ENCODE assay signal across 18 cellular contexts in genomic region chr4:86771141-86771540, GRCh38.
DNase-seq lines count a peak whose midpoint lies in the region; ATAC-seq, FAIRE-seq and TF ChIP-seq lines count a peak whose summit lies in the region.
"Had no signal": no experiment of that assay in that cellular context is flagged by ENCODE, and none has a peak within 500 bp of the region (broad histone marks: within the 10 kb centered on the region; RNA-seq: fewer than 3 reads in every experiment).

No MANE protein-coding gene starts in this region.

- TF ChIP-seq CTCF in keratinocyte (optimal IDR thresholded peaks at IDR 0.05 in 1 of 3, IDR thresholded peaks at IDR 0.05 in 1 of 3, conservative IDR thresholded peaks at IDR 0.05 in 1 of 3; ENCODE audit: extremely low read depth in 1 of 3, insufficient read depth in 2 of 3, low read length in 3 of 3): no peak

- no peak overlapping the region for H3K4me3 Mint-ChIP-seq in T-helper 17 cell
- H3K4me3 Mint-ChIP-seq in activated T-helper 2 cell treated with anti-CD3 and anti-CD28 coated beads, Interferon-gamma antibody, Interleukin-2, Interleukin-4, amounts not matched to agents 10 μg/mL and 5 μg/mL and 100 μg/mL, durations not matched to agents 14 hours and 24 hours and 36 hours (ENCODE audit: low read depth): no peak overlapping the region
- H3K4me3 Mint-ChIP-seq: CD4-positive, alpha-beta memory T cell; GM23338; HFFc6 had no signal

- H2AFZ ChIP-seq in keratinocyte (ENCODE audit: control insufficient read depth, low read length): no peak overlapping the region
- H2AFZ ChIP-seq: GM23338 had no signal

- H3K9me1 ChIP-seq in keratinocyte (ENCODE audit: control insufficient read depth, extremely low read depth, insufficient read depth, low read length): no peaks in the 10 kb centered on the region

- peaks cover 22 to 38% of the 10 kb centered on the region in 2 experiments for H3K36me3 ChIP-seq in keratinocyte (ENCODE audit: control insufficient read depth in 2 of 2, extremely low read depth in 1 of 2, insufficient read depth in 2 of 2, low read length in 2 of 2)

- H4K20me1 ChIP-seq in keratinocyte (ENCODE audit: control insufficient read depth, extremely low read depth, insufficient read depth, low read length): no peaks in the 10 kb centered on the region

- no peaks in the 10 kb centered on the region for H3K79me2 ChIP-seq in keratinocyte (ENCODE audit: control insufficient read depth, insufficient read depth, low read length)

- H3K4me1 Mint-ChIP-seq in T-helper 17 cell: peaks cover 6% of the 10 kb centered on the region
- no peaks in the 10 kb centered on the region for H3K4me1 Mint-ChIP-seq in activated T-helper 2 cell treated with anti-CD3 and anti-CD28 coated beads, Interferon-gamma antibody, Interleukin-2, Interleukin-4, amounts not matched to agents 10 μg/mL and 5 μg/mL and 100 μg/mL, durations not matched to agents 14 hours and 24 hours and 36 hours (ENCODE audit: low read depth)
- H3K4me1 Mint-ChIP-seq: CD4-positive, alpha-beta memory T cell had no signal

- dilution Hi-C loops in keratinocyte (cut with MboI; ENCODE audit: extremely low pct_ligation_motif_present, low sequenced_read_pairs): no loop called here

- no peaks in the 10 kb centered on the region for H3K9me3 Mint-ChIP-seq in activated T-helper 2 cell treated with anti-CD3 and anti-CD28 coated beads, Interferon-gamma antibody, Interleukin-2, Interleukin-4, amounts not matched to agents 10 μg/mL and 5 μg/mL and 100 μg/mL, durations not matched to agents 14 hours and 24 hours and 36 hours
- H3K9me3 Mint-ChIP-seq: CD4-positive, alpha-beta memory T cell; GM23338; HFFc6 had no signal

- no peaks in the 10 kb centered on the region for H3K27me3 ChIP-seq in keratinocyte (ENCODE audit: control insufficient read depth, extremely low read depth, insufficient read depth, low read length)

- no peak for ATAC-seq in T-helper 17 cell
- ATAC-seq in HG03139 (IDR thresholded peaks at IDR 0.05; ENCODE audit: unreplicated experiment): no peak
- ATAC-seq: GM23338 had no signal

- no peaks in the 10 kb centered on the region for H3K27me3 Mint-ChIP-seq in T-helper 17 cell
- peaks cover 2% of the 10 kb centered on the region for H3K27me3 Mint-ChIP-seq in activated T-helper 2 cell treated with anti-CD3 and anti-CD28 coated beads, Interferon-gamma antibody, Interleukin-2, Interleukin-4, amounts not matched to agents 10 μg/mL and 5 μg/mL and 100 μg/mL, durations not matched to agents 14 hours and 24 hours and 36 hours (ENCODE audit: low read depth)

- no peak overlapping the region for H3K4me2 ChIP-seq in keratinocyte (ENCODE audit: control insufficient read depth, extremely low read depth, insufficient read depth, low read depth, low read length)
- H3K4me2 ChIP-seq: GM23338 had no signal

- no peak overlapping the region for H3K4me3 ChIP-seq in keratinocyte (ENCODE audit: control insufficient read depth in 2 of 3, extremely low read depth in 1 of 3, insufficient read depth in 2 of 3, low read depth in 1 of 3, low read length in 3 of 3)
- H3K4me3 ChIP-seq: GM23338, HAP-1 had no signal

- H3K27ac ChIP-seq in keratinocyte (ENCODE audit: control insufficient read depth, insufficient read depth, low read length): no peak overlapping the region

- H3K9me3 ChIP-seq in T-helper 17 cell (ENCODE audit: control insufficient read depth, low read length, poor library complexity, severe bottlenecking) (no peaks in the 10 kb centered on the region), keratinocyte (ENCODE audit: control insufficient read depth, low read depth, low read length) (no peaks in the 10 kb centered on the region)
- H3K9me3 ChIP-seq: HAP-1 had no signal

- FAIRE-seq in keratinocyte (lab: Jason Lieb, UNC): peak; percentile 65
- FAIRE-seq: GM12891, GM18507 had no signal

- no peak for DNase-seq in T-helper 17 cell
- DNase-seq in keratinocyte (ENCODE audit: low read depth, low spot score): no peak
- peak; percentile 60 for DNase-seq in putamen (ENCODE audit: low spot score)
- DNase-seq in NCI-H2227 (lab: John Stamatoyannopoulos, UW; ENCODE audit: unreplicated experiment): no peak
- no peak for DNase-seq in activated T-helper 2 cell treated with anti-CD3 and anti-CD28 coated beads, Interferon-gamma antibody, Interleukin-2, Interleukin-4, amounts not matched to agents 10 μg/mL and 5 μg/mL and 100 μg/mL, durations not matched to agents 14 hours and 24 hours and 36 hours (ENCODE audit: low spot score)
- DNase-seq: C1 segment of cervical spinal cord; Calu3; CD4-positive, alpha-beta memory T cell; COR-L47; DMS53; DMS79 treated with DMSO at 0.1 percent for 48 hours; GF-D8; HFFc6 had no signal

- peak overlapping the region; percentile 35 for H3K27ac Mint-ChIP-seq in T-helper 17 cell
- H3K27ac Mint-ChIP-seq in activated T-helper 2 cell treated with anti-CD3 and anti-CD28 coated beads, Interferon-gamma antibody, Interleukin-2, Interleukin-4, amounts not matched to agents 10 μg/mL and 5 μg/mL and 100 μg/mL, durations not matched to agents 14 hours and 24 hours and 36 hours: no peak overlapping the region
- H3K27ac Mint-ChIP-seq: GM23338, HFFc6 had no signal

- intact Hi-C loops in activated T-helper 2 cell treated with anti-CD3 and anti-CD28 coated beads, Interferon-gamma antibody, Interleukin-2, Interleukin-4, amounts not matched to agents 10 μg/mL and 5 μg/mL and 100 μg/mL, durations not matched to agents 14 hours and 24 hours and 36 hours (cut with micrococcal nuclease): no loop called here

- H3K36me3 Mint-ChIP-seq in T-helper 17 cell (ENCODE audit: low read depth): no peaks in the 10 kb centered on the region
- no peaks in the 10 kb centered on the region for H3K36me3 Mint-ChIP-seq in activated T-helper 2 cell treated with anti-CD3 and anti-CD28 coated beads, Interferon-gamma antibody, Interleukin-2, Interleukin-4, amounts not matched to agents 10 μg/mL and 5 μg/mL and 100 μg/mL, durations not matched to agents 14 hours and 24 hours and 36 hours (ENCODE audit: low read depth)

- H3K9ac ChIP-seq in keratinocyte (ENCODE audit: control insufficient read depth, extremely low read depth, insufficient read depth, low read length): no peak overlapping the region

- no peaks in the 10 kb centered on the region for H3K4me1 ChIP-seq in keratinocyte (ENCODE audit: control insufficient read depth, extremely low read depth, insufficient read depth, low read length)
